ENCODE assay signal across 8 cellular contexts in genomic region chr17:81238490-81238814, GRCh38. TPM values are rescaled to one million over a fixed set of nuclear protein-coding genes. Genes with fewer than 3 reads are reported as not detected.
DNase-seq lines count a peak whose midpoint lies in the region; ATAC-seq, FAIRE-seq and TF ChIP-seq lines count a peak whose summit lies in the region.

No MANE protein-coding gene starts in this region.

- no peaks in the 10 kb centered on the region for H3K36me3 ChIP-seq in KMS-11 (ENCODE audit: insufficient read depth)
- no peaks in the 10 kb centered on the region; a peak in 1 of 8 replicates for H3K36me3 ChIP-seq in H1 (ENCODE audit: control insufficient read depth in 2 of 4, insufficient read depth in 4 of 4, low read length in 3 of 4)
- H3K36me3 ChIP-seq in ovary, result no peaks in the 10 kb centered on the region

- H4K8ac ChIP-seq in H1 (ENCODE audit: extremely low read depth, insufficient read depth, low read length), result peak overlapping the region; percentile 77

- POLR2A ChIA-PET in H1 (lab: Charles Lee; ENCODE audit: partially characterized antibody), result interaction anchor here (0.6 to 3.3 kb wide), 23 partner anchors 8 to 292 kb away, joined by 3 to 18 read pairs (median 4); partner anchors contain the start of gene CEP131

- no peak for FAIRE-seq in H1 (lab: Jason Lieb, UNC)

- H4K20me1 ChIP-seq in KMS-11 (ENCODE audit: insufficient read depth) (no peaks in the 10 kb centered on the region), H1 (replicated peaks in 1 of 2; ENCODE audit: control insufficient read depth in 1 of 2, insufficient read depth in 2 of 2, low read length in 2 of 2) (peaks cover 14 to 24% of the 10 kb centered on the region in 2 experiments)

- H2AK5ac ChIP-seq in H1 (ENCODE audit: low read depth, low read length), result no peak overlapping the region

- H4K91ac ChIP-seq in H1 (replicated peaks; ENCODE audit: insufficient read length, low read length), result no peak overlapping the region

- no peak overlapping the region for H3K4ac ChIP-seq in H1 (replicated peaks; ENCODE audit: insufficient read length, low read depth, low read length)

- no peak overlapping the region for H4K5ac ChIP-seq in H1 (ENCODE audit: insufficient read length, low read depth, low read length)

- H2AFZ ChIP-seq in KMS-11 (ENCODE audit: low read depth) (peak overlapping the region; percentile 64; the same call in 1 of the 2 replicates), H1 (ENCODE audit: low read length) (no peak overlapping the region)

- ATAC-seq in HG03439 (IDR thresholded peaks at IDR 0.05; ENCODE audit: unreplicated experiment) (no peak), sciatic nerve (no peak), HG03139 (IDR thresholded peaks at IDR 0.05; ENCODE audit: unreplicated experiment) (no peak)

- no peak for TF ChIP-seq EP300 in H1 (IDR thresholded peaks at IDR 0.05; ENCODE audit: borderline replicate concordance in 1 of 2, low read depth in 2 of 2, low read length in 2 of 2)
- TF ChIP-seq EP300 in ovary (IDR thresholded peaks at IDR 0.05), result no peak

- CTCF ChIA-PET in H1 (lab: Charles Lee; ENCODE audit: partially characterized antibody), result interaction anchor here (0.6 to 2.8 kb wide), 11 partner anchors 8 to 251 kb away, joined by 3 to 11 read pairs (median 3); no protein-coding TSS in a partner anchor

- TF ChIP-seq RAD21 in H1 (IDR thresholded peaks at IDR 0.05 in 1 of 2, conservative IDR thresholded peaks at IDR 0.05 in 1 of 2; ENCODE audit: low read depth in 2 of 2, low read length in 2 of 2), result no peak

- no peak overlapping the region for H3K14ac ChIP-seq in H1 (ENCODE audit: insufficient read length)

- H3K4me2 ChIP-seq in KMS-11, result peak overlapping the region; percentile 99
- peak overlapping the region; percentile 76 to 93 for H3K4me2 ChIP-seq in H1 (ENCODE audit: insufficient read depth in 1 of 2, low read depth in 2 of 2, low read length in 2 of 2)

- 2% methylated on average over 24 of the region's 26 CpGs; no CpG with 5 or more reads in 1 of the 2 experiments for WGBS in H1 (ENCODE audit: extremely low coverage in 1 of 2, insufficient coverage in 1 of 2, insufficient read length in 1 of 2, insufficient replicate concordance in 2 of 2, low coverage in 1 of 2, low lambda C conversion rate in 2 of 2, missing lambda C conversion rate in 1 of 2), 2 experiments
- WGBS in ovary, 3 donors, result 0 to 1% (median 0%) methylated on average over 17 to 26 of the region's 26 CpGs

- H3K27ac ChIP-seq in KMS-11 (no peak overlapping the region), H1 (ENCODE audit: low read depth, low read length) (0 out of 2 replicates have a peak overlapping the region, but pooled peaks have one; percentile 37), ovary (no peak overlapping the region)

- peaks cover 22% of the 10 kb centered on the region for H3K4me1 ChIP-seq in KMS-11 (ENCODE audit: low read depth, poor library complexity, severe bottlenecking)
- H3K4me1 ChIP-seq in H1 (replicated peaks in 1 of 4; ENCODE audit: control insufficient read depth in 3 of 4, insufficient read depth in 4 of 4, low read length in 3 of 4), result peaks cover 0 to 12% (median 9%) of the 10 kb centered on the region in 4 experiments; a peak in 5 of 7 replicates
- peaks cover 5% of the 10 kb centered on the region for H3K4me1 ChIP-seq in ovary (ENCODE audit: insufficient read depth)

- TF ChIP-seq CTCF in GM12864 (IDR thresholded peaks at IDR 0.05; ENCODE audit: low read depth, low read length, missing control alignments) (no peak), KMS-11 (conservative IDR thresholded peaks at IDR 0.05; ENCODE audit: low read depth, low read length) (no peak), H1 (IDR thresholded peaks at IDR 0.05; ENCODE audit: control extremely low read depth in 1 of 3, insufficient read depth in 1 of 3, low read depth in 1 of 3, low read length in 3 of 3) (no peak), ovary (IDR thresholded peaks at IDR 0.05) (no peak)

- H2BK15ac ChIP-seq in H1 (ENCODE audit: low read length), result no peak overlapping the region

- H3K79me1 ChIP-seq in H1 (ENCODE audit: low read depth, low read length), result peaks cover 9% of the 10 kb centered on the region

- no peak overlapping the region for H3K23ac ChIP-seq in H1 (ENCODE audit: insufficient read length)

- H3K4me3 ChIP-seq in GM12864 (ENCODE audit: low read depth, low read length), result peak overlapping the region; percentile 95
- H3K4me3 ChIP-seq in KMS-11 (IDR thresholded peaks at IDR 0.05; ENCODE audit: insufficient read depth, low read depth, low read length), result peak overlapping the region; percentile 61
- H3K4me3 ChIP-seq in H1 (ENCODE audit: extremely low read depth in 1 of 4, insufficient read depth in 2 of 4, low read depth in 3 of 4, low read length in 4 of 4), result peak overlapping the region; percentile 71 to 95 (median 82)
- H3K4me3 ChIP-seq in ovary, result peak overlapping the region; percentile 99

- intact Hi-C loops in ovary (cut with DNase I), result loop anchor here in 1 of 4 donors (10.0 kb wide), 1 partner anchor 244 kb away; the partner anchor contains the start of gene CHMP6
- intact Hi-C loops in sciatic nerve (cut with DNase I), result no loop called here

- H3K18ac ChIP-seq in H1 (ENCODE audit: extremely low read depth, low read length), result no peak overlapping the region

- H3K79me2 ChIP-seq in KMS-11 (ENCODE audit: insufficient read depth, low read depth), result peaks cover 29% of the 10 kb centered on the region
- H3K79me2 ChIP-seq in H1 (ENCODE audit: control insufficient read depth in 1 of 2, insufficient read depth in 2 of 2, low read length in 2 of 2), result peaks cover 0 to 23% of the 10 kb centered on the region in 2 experiments; a peak in 2 of 4 replicates

- H3K23me2 ChIP-seq in H1 (ENCODE audit: low read depth, low read length), result peaks cover 8% of the 10 kb centered on the region; the same call in 1 of the 2 replicates

- no peak overlapping the region for H3K56ac ChIP-seq in H1 (replicated peaks; ENCODE audit: insufficient read length, low read depth, low read length)

- TF ChIP-seq POLR2A in H1 (IDR thresholded peaks at IDR 0.05; ENCODE audit: control extremely low read depth in 1 of 2, low read depth in 2 of 2, low read length in 2 of 2), result no peak
- TF ChIP-seq POLR2A in ovary (IDR thresholded peaks at IDR 0.05), result no peak

- H3K27me3 ChIP-seq in KMS-11 (ENCODE audit: insufficient read depth, low read depth) (no peaks in the 10 kb centered on the region), H1 (replicated peaks in 1 of 4; ENCODE audit: control insufficient read depth in 3 of 4, extremely low read depth in 1 of 4, insufficient read depth in 3 of 4, low read length in 3 of 4) (no peaks in the 10 kb centered on the region), ovary (no peaks in the 10 kb centered on the region)

- H3K9ac ChIP-seq in KMS-11 (peak overlapping the region; percentile 99), H1 (replicated peaks in 1 of 4; ENCODE audit: extremely low read depth in 1 of 4, low read depth in 3 of 4, low read length in 3 of 4) (peak overlapping the region; percentile 45 to 81 (median 56))

- H2BK5ac ChIP-seq in H1 (ENCODE audit: low read depth, low read length), result no peak overlapping the region

- DNase-seq in GM12864 (ENCODE audit: low read depth), result no peak
- DNase-seq in H1 (ENCODE audit: low read depth in 1 of 2, low spot score in 2 of 2), result no peak
- no peak for DNase-seq in ovary
- DNase-seq in sciatic nerve (ENCODE audit: low spot score), result no peak
- DNase-seq in DMS153 treated with DMSO at 0.1 percent for 48 hours (lab: John Stamatoyannopoulos, UW; ENCODE audit: unreplicated experiment), result no peak

- H2BK20ac ChIP-seq in H1 (ENCODE audit: low read length), result no peak overlapping the region

- H2BK12ac ChIP-seq in H1 (ENCODE audit: low read depth, low read length), result no peak overlapping the region

- H2BK120ac ChIP-seq in H1 (replicated peaks; ENCODE audit: low read depth, low read length), result no peak overlapping the region

- no peaks in the 10 kb centered on the region for H3K9me3 ChIP-seq in H1 (ENCODE audit: insufficient read depth in 2 of 2, low read depth in 1 of 2, low read length in 1 of 2)
- H3K9me3 ChIP-seq in ovary, result no peaks in the 10 kb centered on the region

RNA-seq across cellular contexts. Expression of gene TEPSIN, which starts 0.4 kb away (rescaled TPM):
- 22.9 and 26.0 TPM in 2 replicates for total RNA-seq in H1 (2021; fragmentation: NEBNext Ultra II Directional; extraction: Animal tissue kit (Norgen Biotek cat#: 25700))
- 28.0 and 59.8 TPM in 2 replicates for polyA plus RNA-seq in H1 (2011; rRNA removed)
- 31.4 TPM for polyA plus RNA-seq in H1 (2011; cell fraction: cytosol; rRNA removed)
- 172 TPM for polyA plus RNA-seq in H1 (2011; cell fraction: nucleus; rRNA removed)
- polyA plus RNA-seq in H1 (2012, experiment 1 of 2), result 16.6 to 27.7 TPM (median 21.3 TPM) in 4 replicates
- 14.6 TPM for polyA plus RNA-seq in H1 (2012, experiment 2 of 2)
- 24.1 TPM for polyA plus RNA-seq in H1 (2013, experiment 1 of 2)
- 19.1 TPM for polyA plus RNA-seq in H1 (2013, experiment 2 of 2)
- polyA minus RNA-seq in H1 (2011; rRNA and poly(A)+ RNA removed), result 7.9 and 10.5 TPM in 2 replicates
- polyA minus RNA-seq in H1 (2011; cell fraction: cytosol; rRNA and poly(A)+ RNA removed), result 19.7 TPM
- polyA minus RNA-seq in H1 (2011; cell fraction: nucleus; rRNA and poly(A)+ RNA removed), result 44.0 TPM
- total RNA-seq in ovary, result 10 to 100 TPM; 15.8 to 30.2 (median 25.3) TPM
- polyA plus RNA-seq in ovary, result 10 to 100 TPM in 1 of 2 donors, 1 to 10 TPM in 1; 2.5 to 21.8 TPM
- 38.1 TPM for total RNA-seq in sciatic nerve

RNA-seq across cellular contexts. Expression of gene NDUFAF8, which starts 0.7 kb away (rescaled TPM):
- 48.9 and 60.2 TPM in 2 replicates for total RNA-seq in H1 (2021; fragmentation: NEBNext Ultra II Directional; extraction: Animal tissue kit (Norgen Biotek cat#: 25700))
- polyA plus RNA-seq in H1 (2011; rRNA removed) (91.1 and 95.6 TPM in 2 replicates), ovary (10 to 100 TPM; 14.6 to 53.4 TPM)
- 88.1 TPM for polyA plus RNA-seq in H1 (2011; cell fraction: cytosol; rRNA removed)
- 56.3 TPM for polyA plus RNA-seq in H1 (2011; cell fraction: nucleus; rRNA removed)
- 123 to 151 TPM (median 134 TPM) in 4 replicates for polyA plus RNA-seq in H1 (2012, experiment 1 of 2)
- 129 TPM for polyA plus RNA-seq in H1 (2012, experiment 2 of 2)
- polyA plus RNA-seq in H1 (2013, experiment 1 of 2), result 160 TPM
- 163 TPM for polyA plus RNA-seq in H1 (2013, experiment 2 of 2)
- 7.2 and 14.2 TPM in 2 replicates for polyA minus RNA-seq in H1 (2011; rRNA and poly(A)+ RNA removed)
- 20.0 TPM for polyA minus RNA-seq in H1 (2011; cell fraction: cytosol; rRNA and poly(A)+ RNA removed)
- 21.6 TPM for polyA minus RNA-seq in H1 (2011; cell fraction: nucleus; rRNA and poly(A)+ RNA removed)
- total RNA-seq in ovary (10 to 100 TPM; 26.6 to 66.3 (median 33.9) TPM), sciatic nerve (37.4 TPM)

RNA-seq across cellular contexts. Expression of gene CEP131, which starts 15.7 kb away (rescaled TPM):
- total RNA-seq in H1 (2021; fragmentation: NEBNext Ultra II Directional; extraction: Animal tissue kit (Norgen Biotek cat#: 25700)), result 22.5 and 23.2 TPM in 2 replicates
- polyA plus RNA-seq in H1 (2011; rRNA removed) (5.9 and 11.5 TPM in 2 replicates), ovary (1 to 10 TPM in 1 of 2 donors, under 1 TPM in 1; 0.22 to 9.9 TPM)
- polyA plus RNA-seq in H1 (2011; cell fraction: cytosol; rRNA removed), result 19.5 TPM
- 51.9 TPM for polyA plus RNA-seq in H1 (2011; cell fraction: nucleus; rRNA removed)
- polyA plus RNA-seq in H1 (2012, experiment 1 of 2), result 12.1 to 30.1 TPM (median 26.5 TPM) in 4 replicates
- polyA plus RNA-seq in H1 (2012, experiment 2 of 2), result 11.9 TPM
- 11.2 TPM for polyA plus RNA-seq in H1 (2013, experiment 1 of 2)
- 10.1 TPM for polyA plus RNA-seq in H1 (2013, experiment 2 of 2)
- polyA minus RNA-seq in H1 (2011; rRNA and poly(A)+ RNA removed), result 3.9 and 4.0 TPM in 2 replicates
- 13.9 TPM for polyA minus RNA-seq in H1 (2011; cell fraction: cytosol; rRNA and poly(A)+ RNA removed)
- 14.3 TPM for polyA minus RNA-seq in H1 (2011; cell fraction: nucleus; rRNA and poly(A)+ RNA removed)
- total RNA-seq in ovary (10 to 100 TPM in 3 of 7 donors, 1 to 10 TPM in 4; 5.5 to 10.7 (median 8.8) TPM), sciatic nerve (10.1 TPM)

RNA-seq across cellular contexts. Expression of gene SLC38A10, which starts 56.7 kb away (rescaled TPM):
- total RNA-seq in H1 (2021; fragmentation: NEBNext Ultra II Directional; extraction: Animal tissue kit (Norgen Biotek cat#: 25700)), result 35.7 and 41.0 TPM in 2 replicates
- polyA plus RNA-seq in H1 (2011; rRNA removed), result 26.4 and 44.4 TPM in 2 replicates
- 26.3 TPM for polyA plus RNA-seq in H1 (2011; cell fraction: cytosol; rRNA removed)
- polyA plus RNA-seq in H1 (2011; cell fraction: nucleus; rRNA removed), result 76.9 TPM
- polyA plus RNA-seq in H1 (2012, experiment 1 of 2), result 24.8 to 37.5 TPM (median 34.7 TPM) in 4 replicates
- 22.5 TPM for polyA plus RNA-seq in H1 (2012, experiment 2 of 2)
- 29.8 TPM for polyA plus RNA-seq in H1 (2013, experiment 1 of 2)
- polyA plus RNA-seq in H1 (2013, experiment 2 of 2), result 28.9 TPM
- polyA minus RNA-seq in H1 (2011; rRNA and poly(A)+ RNA removed), result 35.9 and 40.0 TPM in 2 replicates
- polyA minus RNA-seq in H1 (2011; cell fraction: cytosol; rRNA and poly(A)+ RNA removed), result 38.1 TPM
- 47.8 TPM for polyA minus RNA-seq in H1 (2011; cell fraction: nucleus; rRNA and poly(A)+ RNA removed)
- 10 to 100 TPM; 46.6 to 75.7 (median 68.8) TPM for total RNA-seq in ovary
- 10 to 100 TPM; 11.5 to 57.7 TPM for polyA plus RNA-seq in ovary
- total RNA-seq in sciatic nerve, result 61.6 TPM
